1 cellular context compared by ENCODE assay signal in the genomic region with DNA sequence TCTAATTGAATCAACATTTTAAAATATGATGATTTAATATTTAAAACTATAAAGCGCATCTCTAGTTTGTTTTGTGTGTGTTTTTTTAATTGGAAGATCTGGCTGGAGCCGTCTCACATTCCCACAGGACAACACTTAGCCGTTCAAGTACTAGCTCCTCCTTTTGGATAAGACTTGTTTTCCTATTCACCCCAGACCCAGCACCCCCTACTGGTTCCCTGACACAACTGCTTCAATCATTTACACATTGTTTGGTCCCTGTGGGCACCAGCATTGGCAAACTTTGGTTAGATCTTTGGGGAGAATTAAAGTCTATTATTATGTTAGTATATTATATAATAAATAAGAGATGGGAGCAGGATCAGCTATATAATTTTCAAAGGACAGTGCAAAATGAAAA.
TF ChIP-seq lines count a peak whose summit lies in the region.

No MANE protein-coding gene starts in this region.

TF ChIP-seq in HCT116, 20 proteins besides CTCF, POLR2A, EP300 and RAD21 (continued from another document):
- TF ChIP-seq, protein P1, sequence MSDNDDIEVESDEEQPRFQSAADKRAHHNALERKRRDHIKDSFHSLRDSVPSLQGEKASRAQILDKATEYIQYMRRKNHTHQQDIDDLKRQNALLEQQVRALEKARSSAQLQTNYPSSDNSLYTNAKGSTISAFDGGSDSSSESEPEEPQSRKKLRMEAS (IDR thresholded peaks at IDR 0.05): no peak
- TF ChIP-seq ELF1 (IDR thresholded peaks at IDR 0.05; ENCODE audit: borderline replicate concordance, low read depth) (no peak), CBX3 (IDR thresholded peaks at IDR 0.05; ENCODE audit: low read depth) (no peak), YY1 (IDR thresholded peaks at IDR 0.05; ENCODE audit: extremely low read depth, insufficient replicate concordance, low read depth, low read length) (no peak), SIN3A (IDR thresholded peaks at IDR 0.05; ENCODE audit: low read depth) (no peak), SRF (IDR thresholded peaks at IDR 0.05; ENCODE audit: low read depth) (no peak)
- TF ChIP-seq, protein P2, sequence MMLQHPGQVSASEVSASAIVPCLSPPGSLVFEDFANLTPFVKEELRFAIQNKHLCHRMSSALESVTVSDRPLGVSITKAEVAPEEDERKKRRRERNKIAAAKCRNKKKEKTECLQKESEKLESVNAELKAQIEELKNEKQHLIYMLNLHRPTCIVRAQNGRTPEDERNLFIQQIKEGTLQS (IDR thresholded peaks at IDR 0.05): no peak
